ENCODE assay signal across 8 cellular contexts in the genomic region with DNA sequence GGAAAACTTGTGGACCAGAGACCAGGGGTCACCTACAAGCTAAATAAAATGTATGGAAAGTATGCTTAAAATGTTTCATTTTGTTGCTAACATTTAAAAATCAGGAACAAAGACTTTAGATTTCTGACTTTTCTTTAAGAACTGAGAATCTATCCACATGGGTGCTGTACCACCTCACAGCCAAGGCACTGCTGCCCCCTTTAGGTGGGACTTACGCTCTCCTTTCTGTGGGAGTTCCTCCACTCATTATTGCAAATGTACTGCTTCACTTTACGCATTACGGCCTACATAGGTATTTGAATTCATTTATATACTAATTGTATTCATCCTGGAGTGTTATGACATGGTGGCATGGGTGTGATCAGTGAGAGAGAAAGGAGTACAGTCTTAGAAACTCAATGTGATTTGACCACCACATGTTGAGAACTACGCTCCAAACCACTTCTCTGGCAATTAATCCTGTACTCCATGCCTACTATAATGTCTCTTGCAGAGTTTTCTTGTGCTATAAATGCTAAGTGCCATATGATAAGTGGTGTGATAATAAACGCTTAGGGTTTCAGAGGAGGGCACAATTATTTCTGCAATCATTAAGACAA.
DNase-seq lines count a peak whose midpoint lies in the region; ATAC-seq and TF ChIP-seq lines count a peak whose summit lies in the region.

No MANE protein-coding gene starts in this region.

- no peaks in the 10 kb centered on the region for H3K4me1 ChIP-seq in effector memory CD4-positive, alpha-beta T cell (ENCODE audit: control insufficient read depth, insufficient read depth, low read length, poor library complexity, severe bottlenecking)

- H3K27me3 Mint-ChIP-seq in nephron progenitor cell (ENCODE audit: low read depth, poor library complexity) = peaks cover 3% of the 10 kb centered on the region

- H3K4me1 Mint-ChIP-seq in nephron progenitor cell = peaks cover 5% of the 10 kb centered on the region

- TF ChIP-seq CTCF in LNCaP clone FGC (IDR thresholded peaks at IDR 0.05; ENCODE audit: control insufficient read depth, extremely low read depth, insufficient read depth) (peak; percentile 57), WI38 (IDR thresholded peaks at IDR 0.05; ENCODE audit: low read depth, low read length) (peak; percentile 71), nephron progenitor cell (IDR thresholded peaks at IDR 0.05) (peak; percentile 70)

- no peaks in the 10 kb centered on the region for H3K27me3 ChIP-seq in effector memory CD4-positive, alpha-beta T cell (replicated peaks; ENCODE audit: control insufficient read depth, insufficient read depth, low read length, poor library complexity, severe bottlenecking)

- H3K36me3 ChIP-seq in effector memory CD4-positive, alpha-beta T cell (ENCODE audit: control insufficient read depth, insufficient read depth, low read length) = no peaks in the 10 kb centered on the region

- H3K9me3 Mint-ChIP-seq in nephron progenitor cell = no peaks in the 10 kb centered on the region

- peak; percentile 75 for ATAC-seq in GM18909 (IDR thresholded peaks at IDR 0.05; ENCODE audit: poor library complexity, unreplicated experiment)

- peak; percentile 24 for DNase-seq in CD1c-positive myeloid dendritic cell (ENCODE audit: extremely low spot score)
- no peak for DNase-seq in LNCaP clone FGC (ENCODE audit: low read depth)
- DNase-seq in effector CD8-positive, alpha-beta T cell (lab: John Stamatoyannopoulos, UW) = peak; percentile 12
- peak; percentile 61 for DNase-seq in nephron progenitor cell
- DNase-seq in NCI-H2171 (lab: John Stamatoyannopoulos, UW) = no peak
- no peak for DNase-seq in effector memory CD4-positive, alpha-beta T cell

- H3K4me3 Mint-ChIP-seq in nephron progenitor cell = no peak overlapping the region

- no peaks in the 10 kb centered on the region for H3K9me3 ChIP-seq in effector memory CD4-positive, alpha-beta T cell (ENCODE audit: control insufficient read depth, low read length)

- no peak overlapping the region for H3K4me3 ChIP-seq in LNCaP clone FGC (ENCODE audit: low read depth, low read length)
- no peak overlapping the region for H3K4me3 ChIP-seq in WI38 (ENCODE audit: low read depth, low read length)
- H3K4me3 ChIP-seq in effector memory CD4-positive, alpha-beta T cell (ENCODE audit: insufficient read depth, low read depth, low read length, poor library complexity, severe bottlenecking) = no peak overlapping the region

- no peak overlapping the region for H3K27ac ChIP-seq in effector memory CD4-positive, alpha-beta T cell (ENCODE audit: insufficient read depth, low read length, poor library complexity, severe bottlenecking)

- no peaks in the 10 kb centered on the region for H3K36me3 Mint-ChIP-seq in nephron progenitor cell (ENCODE audit: low read depth)

- no peak overlapping the region for H3K27ac Mint-ChIP-seq in nephron progenitor cell

Comparison
In these comparisons a context has a peak if more than half of its experiments do, and no peak if none do; other contexts are left out.
1. DNase-seq: peak in CD1c-positive myeloid dendritic cell (single experiment), effector CD8-positive, alpha-beta T cell (single experiment) and nephron progenitor cell (single experiment); none in LNCaP clone FGC (single experiment), NCI-H2171 (single experiment) and effector memory CD4-positive, alpha-beta T cell (0 of 3).
2. Peak in every context shown above with its lines, with median percentiles within 50 percentile points of each other: CTCF ChIP-seq.